27 cellular contexts compared by ENCODE assay signal in genomic region chr5:74075496-74075895, GRCh38.
DNase-seq lines count a peak whose midpoint lies in the region; ATAC-seq and TF ChIP-seq lines count a peak whose summit lies in the region.
"Had no signal": no experiment of that assay in that cellular context is flagged by ENCODE, and none has a peak within 500 bp of the region (broad histone marks: within the 10 kb centered on the region; RNA-seq: fewer than 3 reads in every experiment).

No MANE protein-coding gene starts in this region.

- H3K18ac ChIP-seq in mesendoderm (ENCODE audit: low read length): peak overlapping the region; percentile 39

- H3K9me2 ChIP-seq in GM23338 (ENCODE audit: insufficient read depth): 0 out of 2 replicates have a peak, but pooled peaks cover 4% of the 10 kb centered on the region

- H3K27me3 ChIP-seq in GM23338 (ENCODE audit: insufficient read depth): no peaks in the 10 kb centered on the region
- no peaks in the 10 kb centered on the region for H3K27me3 ChIP-seq in mesendoderm (ENCODE audit: insufficient read depth, low read length, poor library complexity)
- H3K27me3 ChIP-seq in smooth muscle cell (ENCODE audit: low read depth): no peaks in the 10 kb centered on the region
- H3K27me3 ChIP-seq: BLaER1 treated with 17β-estradiol and CSF1 and Interleukin-3, amounts not matched to agents 10 nM and 100 nM; Peyer's patch; tibial nerve had no signal

- H3K4ac ChIP-seq in mesendoderm (ENCODE audit: low read depth, low read length): no peak overlapping the region

- no peaks in the 10 kb centered on the region for H3K4me1 ChIP-seq in GM23338 (ENCODE audit: insufficient read depth)
- H3K4me1 ChIP-seq in mesendoderm (ENCODE audit: control insufficient read depth, low read depth, low read length): peaks cover 16% of the 10 kb centered on the region
- H3K4me1 ChIP-seq in smooth muscle cell (ENCODE audit: low read depth): peaks cover 15% of the 10 kb centered on the region
- H3K4me1 ChIP-seq: Peyer's patch, tibial nerve had no signal

- H4K20me1 ChIP-seq in GM23338 (replicated peaks; ENCODE audit: insufficient read depth) (no peaks in the 10 kb centered on the region), smooth muscle cell (ENCODE audit: low read depth) (no peaks in the 10 kb centered on the region)
- H4K20me1 ChIP-seq: BLaER1 treated with 17β-estradiol and CSF1 and Interleukin-3, amounts not matched to agents 10 nM and 100 nM had no signal

- H3K9me3 ChIP-seq in smooth muscle cell (replicated peaks; ENCODE audit: low read depth): no peaks in the 10 kb centered on the region
- H3K9me3 ChIP-seq: Peyer's patch, tibial nerve had no signal

- WGBS in mesendoderm (ENCODE audit: extremely low coverage, insufficient coverage, low lambda C conversion rate): no CpG with 5 or more reads among the region's 5 CpGs
- WGBS in smooth muscle cell (ENCODE audit: low lambda C conversion rate): 43% methylated on average over 5 of the region's 5 CpGs

- H3K36me3 ChIP-seq in GM23338 (ENCODE audit: insufficient read depth): no peaks in the 10 kb centered on the region
- H3K36me3 ChIP-seq in mesendoderm (ENCODE audit: control insufficient read depth, insufficient read depth, low read length): no peaks in the 10 kb centered on the region
- no peaks in the 10 kb centered on the region for H3K36me3 ChIP-seq in smooth muscle cell (ENCODE audit: low read depth)
- H3K36me3 ChIP-seq: BLaER1 treated with 17β-estradiol and CSF1 and Interleukin-3, amounts not matched to agents 10 nM and 100 nM; Peyer's patch; tibial nerve had no signal

- peak overlapping the region; percentile 43; the same call in 1 of the 2 replicates for H2AFZ ChIP-seq in GM23338
- H2AFZ ChIP-seq in smooth muscle cell (ENCODE audit: low read depth): peak overlapping the region; percentile 20

- H3K4me2 ChIP-seq in GM23338: 0 out of 2 replicates have a peak overlapping the region, but pooled peaks have one; percentile 0
- no peak overlapping the region for H3K4me2 ChIP-seq in mesendoderm (ENCODE audit: low read length)
- H3K4me2 ChIP-seq in smooth muscle cell: no peak overlapping the region
- H3K4me2 ChIP-seq: BLaER1 treated with 17β-estradiol and CSF1 and Interleukin-3, amounts not matched to agents 10 nM and 100 nM had no signal

- H3K79me1 ChIP-seq in mesendoderm (ENCODE audit: low read length): no peaks in the 10 kb centered on the region

- no peaks in the 10 kb centered on the region for H3K9me3 Mint-ChIP-seq in GM23338
- H3K9me3 Mint-ChIP-seq in immature natural killer cell: no peaks in the 10 kb centered on the region
- H3K9me3 Mint-ChIP-seq: activated naive CD4-positive, alpha-beta T cell treated with anti-CD3 and anti-CD28 coated beads, Interleukin-2, amount 50 U/mL, for 24 hours; activated T-helper 2 cell treated with anti-CD3 and anti-CD28 coated beads, Interferon-gamma antibody, Interleukin-2, Interleukin-4, amounts not matched to agents 10 μg/mL and 5 μg/mL and 100 μg/mL, durations not matched to agents 14 hours and 24 hours and 36 hours; HFFc6; T-helper 2 cell treated with Interferon-gamma antibody and Interleukin-4, amounts not matched to agents 5 μg/mL and 100 μg/mL, for 36 hours had no signal

- no peaks in the 10 kb centered on the region for H3K27me3 Mint-ChIP-seq in GM23338 (ENCODE audit: insufficient read depth, low read depth, poor library complexity)
- peaks cover 0 to 6% (median 1%) of the 10 kb centered on the region in 3 donors for H3K27me3 Mint-ChIP-seq in immature natural killer cell (ENCODE audit: low read depth in 3 of 3)

- H2BK5ac ChIP-seq in mesendoderm (ENCODE audit: low read length): no peak overlapping the region

- H4K8ac ChIP-seq in mesendoderm (ENCODE audit: low read depth, low read length): no peak overlapping the region

- H3K36me3 Mint-ChIP-seq in GM23338 (ENCODE audit: low read depth): no peaks in the 10 kb centered on the region
- H3K36me3 Mint-ChIP-seq in immature natural killer cell: no peaks in the 10 kb centered on the region
- H3K36me3 Mint-ChIP-seq: activated naive CD4-positive, alpha-beta T cell treated with anti-CD3 and anti-CD28 coated beads, Interleukin-2, amount 50 U/mL, for 24 hours had no signal

- ATAC-seq in GM23338: peak; percentile 31; the same call in 1 of the 3 replicates
- ATAC-seq: left colon had no signal

- H3K23ac ChIP-seq in mesendoderm (ENCODE audit: low read length): no peak overlapping the region

- H2BK15ac ChIP-seq in mesendoderm (replicated peaks; ENCODE audit: low read depth): no peak overlapping the region

- H3F3A ChIP-seq in GM23338 (replicated peaks; ENCODE audit: low read depth): no peaks in the 10 kb centered on the region
- no peaks in the 10 kb centered on the region for H3F3A ChIP-seq in smooth muscle cell (ENCODE audit: low read depth)

- H3K9ac ChIP-seq in mesendoderm (ENCODE audit: low read length): no peak overlapping the region
- H3K9ac ChIP-seq in smooth muscle cell (ENCODE audit: low read depth): no peak overlapping the region
- H3K9ac ChIP-seq: BLaER1 treated with 17β-estradiol and CSF1 and Interleukin-3, amounts not matched to agents 10 nM and 100 nM had no signal

- no peak overlapping the region for H4K5ac ChIP-seq in mesendoderm (ENCODE audit: low read length)

- H3K27ac ChIP-seq in GM23338 (ENCODE audit: low read depth) (no peak overlapping the region), mesendoderm (ENCODE audit: low read depth, low read length) (no peak overlapping the region), smooth muscle cell (ENCODE audit: low read depth) (no peak overlapping the region)
- H3K27ac ChIP-seq: BLaER1 treated with 17β-estradiol and CSF1 and Interleukin-3, amounts not matched to agents 10 nM and 100 nM; Peyer's patch; tibial nerve had no signal

- H3K27ac Mint-ChIP-seq in GM23338 (no peak overlapping the region), immature natural killer cell (no peak overlapping the region)
- H3K27ac Mint-ChIP-seq: activated naive CD4-positive, alpha-beta T cell treated with anti-CD3 and anti-CD28 coated beads, Interleukin-2, amount 50 U/mL, for 24 hours; activated T-helper 2 cell treated with anti-CD3 and anti-CD28 coated beads, Interferon-gamma antibody, Interleukin-2, Interleukin-4, amounts not matched to agents 10 μg/mL and 5 μg/mL and 100 μg/mL, durations not matched to agents 14 hours and 24 hours and 36 hours; HFFc6; T-helper 2 cell treated with Interferon-gamma antibody and Interleukin-4, amounts not matched to agents 5 μg/mL and 100 μg/mL, for 36 hours had no signal

- H3K4me3 ChIP-seq in GM23338 (no peak overlapping the region), mesendoderm (ENCODE audit: low read length) (no peak overlapping the region), smooth muscle cell (no peak overlapping the region)
- H3K4me3 ChIP-seq: BLaER1 treated with 17β-estradiol and CSF1 and Interleukin-3, amounts not matched to agents 10 nM and 100 nM; Peyer's patch; tibial nerve had no signal

- no peak overlapping the region for H3K56ac ChIP-seq in mesendoderm (ENCODE audit: low read length)

- TF ChIP-seq CTCF in GM23338 (conservative IDR thresholded peaks at IDR 0.05; ENCODE audit: low read depth in 2 of 2) (no peak), smooth muscle cell (IDR thresholded peaks at IDR 0.05; ENCODE audit: borderline replicate concordance, insufficient read depth, poor library complexity, severe bottlenecking) (no peak)

- no peak overlapping the region for H2AK5ac ChIP-seq in mesendoderm (ENCODE audit: low read length)

- H3K79me2 ChIP-seq in GM23338 (replicated peaks; ENCODE audit: insufficient read depth): no peaks in the 10 kb centered on the region
- no peaks in the 10 kb centered on the region for H3K79me2 ChIP-seq in mesendoderm (ENCODE audit: control insufficient read depth, insufficient read depth, low read length)
- H3K79me2 ChIP-seq in smooth muscle cell (ENCODE audit: low read depth): no peaks in the 10 kb centered on the region

- peaks cover 18% of the 10 kb centered on the region; the same call in 2 of the 3 replicates for H3K4me1 Mint-ChIP-seq in GM23338
- no peaks in the 10 kb centered on the region for H3K4me1 Mint-ChIP-seq in immature natural killer cell
- H3K4me1 Mint-ChIP-seq: activated naive CD4-positive, alpha-beta T cell treated with anti-CD3 and anti-CD28 coated beads, Interleukin-2, amount 50 U/mL, for 24 hours had no signal

- no peak for DNase-seq in GM23338 (ENCODE audit: low spot score)
- peak; percentile 62 for DNase-seq in SK-N-DZ (ENCODE audit: low spot score)
- peak; percentile 66 for DNase-seq in mesendoderm
- no peak for DNase-seq in smooth muscle cell (lab: John Stamatoyannopoulos, UW; ENCODE audit: unreplicated experiment)
- DNase-seq in NCI-H748 treated with DMSO at 0.1 percent for 48 hours (lab: John Stamatoyannopoulos, UW): no peak
- no peak for DNase-seq in immature natural killer cell
- no peak for DNase-seq in kidney tubule cell (ENCODE audit: low spot score)
- no peak for DNase-seq in cortex of kidney (lab: John Stamatoyannopoulos, UW)
- DNase-seq: activated CD4-positive, alpha-beta T cell treated with anti-CD3 and anti-CD28 coated beads for 48 hours; amniotic stem cell; COR-L47; GDM1; GOT3; HFFc6; left colon; NCI-H1048; NCI-H187; NCI-H2171 treated with DMSO at 0.1 percent for 48 hours; NCI-H510A; Peyer's patch; SHP77 treated with DMSO at 0.1 percent for 48 hours; stimulated activated CD4-positive, alpha-beta T cell treated with anti-CD3 and anti-CD28 coated beads, Interleukin-4, amount 100 ng/mL, for 4 hours had no signal

- H3K4me3 Mint-ChIP-seq in GM23338 (no peak overlapping the region), immature natural killer cell (no peak overlapping the region)
- H3K4me3 Mint-ChIP-seq: activated naive CD4-positive, alpha-beta T cell treated with anti-CD3 and anti-CD28 coated beads, Interleukin-2, amount 50 U/mL, for 24 hours; HFFc6; T-helper 2 cell treated with Interferon-gamma antibody and Interleukin-4, amounts not matched to agents 5 μg/mL and 100 μg/mL, for 36 hours had no signal

- H2BK120ac ChIP-seq in mesendoderm (ENCODE audit: low read depth, low read length): no peak overlapping the region

TF ChIP-seq in GM23338, 12 proteins besides CTCF, POLR2A, EP300 and RAD21 (continues in another document):
- TF ChIP-seq STAT1 (IDR thresholded peaks at IDR 0.05; ENCODE audit: unreplicated experiment): no peak

Comparison
In these comparisons a context has a peak if more than half of its experiments do, and no peak if none do; other contexts are left out.
1. DNase-seq: peak in SK-N-DZ (single experiment) and mesendoderm (single experiment); none in GM23338 (single experiment), smooth muscle cell (single experiment), NCI-H748 treated with DMSO at 0.1 percent for 48 hours (single experiment), immature natural killer cell (0 of 3), kidney tubule cell (single experiment) and cortex of kidney (single experiment).